Comparison of ENCODE assay signal across 25 cellular contexts in genomic region chr2:76678358-76679024, GRCh38.
"Had no signal": no experiment of that assay in that cellular context is flagged by ENCODE, and none has a peak within 500 bp of the region (broad histone marks: within the 10 kb centered on the region; RNA-seq: fewer than 3 reads in every experiment).

No MANE protein-coding gene starts in this region.

- H3K27me3 ChIP-seq: sigmoid colon, upper lobe of right lung had no signal

- H3K36me3 ChIP-seq: lower lobe of right lung, sigmoid colon, upper lobe of right lung had no signal

- H3K9me3 ChIP-seq: lower lobe of right lung, sigmoid colon, upper lobe of right lung had no signal

- H3K27me3 Mint-ChIP-seq: activated B cell treated with CpG ODN at 0.5 μM for 24 hours; activated CD4-positive, alpha-beta T cell treated with anti-CD3 and anti-CD28 coated beads for 36 hours; naive B cell; progenitor cell of endocrine pancreas had no signal

- H3K4me3 ChIP-seq: coronary artery, lower lobe of right lung, sigmoid colon, upper lobe of right lung had no signal

- FAIRE-seq: bronchial epithelial cell, keratinocyte had no signal

- DNase-seq: activated B cell treated with CpG ODN at 0.5 μM for 24 hours; activated CD4-positive, alpha-beta T cell treated with anti-CD3 and anti-CD28 coated beads for 36 hours; activated CD4-positive, alpha-beta T cell treated with anti-CD3 and anti-CD28 coated beads, Interleukin-2, amount 50 U/mL, for 4 hours; activated CD8-positive, alpha-beta memory T cell treated with anti-CD3 and anti-CD28 coated beads, Interleukin-2, amount 50 U/mL, for 48 hours; activated naive CD4-positive, alpha-beta T cell treated with anti-CD3 and anti-CD28 coated beads for 36 hours; activated T-cell treated with anti-CD3 and anti-CD28 coated beads, Interleukin-2, amount 50 U/mL, for 4 hours; amygdala; foreskin melanocyte; glutamatergic neuron; hippocampal formation; lower lobe of right lung; mesendoderm; naive B cell; retina; sigmoid colon; stimulated activated CD4-positive, alpha-beta T cell treated with anti-CD3 and anti-CD28 coated beads, Interleukin-4, amount 100 ng/mL, for 1 hour; stimulated activated naive CD4-positive, alpha-beta T cell treated with Interleukin-2 at 50 U/mL for 16 hours; T-helper 9 cell; upper lobe of right lung had no signal

- H3K4me1 Mint-ChIP-seq: activated B cell treated with CpG ODN at 0.5 μM for 24 hours; activated CD4-positive, alpha-beta T cell treated with anti-CD3 and anti-CD28 coated beads for 36 hours; naive B cell; neural crest cell had no signal

- H3K27ac Mint-ChIP-seq: activated B cell treated with CpG ODN at 0.5 μM for 24 hours; activated CD4-positive, alpha-beta T cell treated with anti-CD3 and anti-CD28 coated beads for 36 hours; activated naive CD4-positive, alpha-beta T cell treated with anti-CD3 and anti-CD28 coated beads for 36 hours; naive B cell; progenitor cell of endocrine pancreas had no signal

- H3K36me3 Mint-ChIP-seq: naive B cell had no signal

- H3K4me1 ChIP-seq: lower lobe of right lung, upper lobe of right lung had no signal

- H3K27ac ChIP-seq: coronary artery, lower lobe of right lung, sigmoid colon, upper lobe of right lung had no signal

- H3K4me3 Mint-ChIP-seq: activated B cell treated with CpG ODN at 0.5 μM for 24 hours; activated CD4-positive, alpha-beta T cell treated with anti-CD3 and anti-CD28 coated beads for 36 hours; activated naive CD4-positive, alpha-beta T cell treated with anti-CD3 and anti-CD28 coated beads for 36 hours; activated T-cell treated with anti-CD3 and anti-CD28 coated beads, Interleukin-2, amount 50 U/mL, for 4 hours; naive B cell; neural crest cell had no signal

- ATAC-seq: activated CD4-positive, alpha-beta T cell treated with anti-CD3 and anti-CD28 coated beads for 36 hours; activated T-cell treated with anti-CD3 and anti-CD28 coated beads, Interleukin-2, amount 50 U/mL, for 4 hours; left lobe of liver; lower lobe of right lung; upper lobe of right lung had no signal
